In genomic region chr16:67029249-67030096, GRCh38 we compare ENCODE assay signal across 8 cellular contexts. TPM values are rescaled to one million over a fixed set of nuclear protein-coding genes. Genes with fewer than 3 reads are reported as not detected.
DNase-seq lines count a peak whose midpoint lies in the region; ATAC-seq, FAIRE-seq and TF ChIP-seq lines count a peak whose summit lies in the region.

No MANE protein-coding gene starts in this region.

- no peaks in the 10 kb centered on the region for H3K9me3 ChIP-seq in CD8-positive, alpha-beta memory T cell (ENCODE audit: low read length)

- H3K4me3 ChIP-seq in CD8-positive, alpha-beta memory T cell (ENCODE audit: low read length): peak overlapping the region; percentile 89
- peak overlapping the region; percentile 82 for H3K4me3 ChIP-seq in WI38 (ENCODE audit: low read depth, low read length)
- peak overlapping the region; percentile 80 for H3K4me3 ChIP-seq in bronchial epithelial cell (ENCODE audit: low read depth, low read length)

- TF ChIP-seq CTCF in WI38 (IDR thresholded peaks at IDR 0.05; ENCODE audit: low read depth, low read length) (no peak), bronchial epithelial cell (IDR thresholded peaks at IDR 0.05; ENCODE audit: insufficient read depth, low read length, severe bottlenecking) (no peak)

- CTCF ChIA-PET in CD8-positive, alpha-beta memory T cell (lab: Charles Lee): interaction anchor here (0.8 to 6.3 kb wide), 10 partner anchors 11 to 134 kb away, joined by 3 to 37 read pairs (median 4); partner anchors contain the start of genes FBXL8 and TRADD

- POLR2A ChIA-PET in CD8-positive, alpha-beta memory T cell (lab: Charles Lee): interaction anchor here (0.6 to 2.8 kb wide), 8 partner anchors 9 to 133 kb away, joined by 3 to 10 read pairs (median 4); no protein-coding TSS in a partner anchor

- peak overlapping the region; percentile 88 to 98 (median 90) for H3K4me3 Mint-ChIP-seq in CD8-positive, alpha-beta memory T cell

- peak; percentile 52 to 73 (median 67) for DNase-seq in CD8-positive, alpha-beta memory T cell
- DNase-seq in HT1080 (ENCODE audit: low read depth): peak; percentile 48
- peak; percentile 27 for DNase-seq in bronchial epithelial cell (ENCODE audit: low read depth)
- DNase-seq in islet precursor cell: peak; percentile 63
- peak; percentile 59 for DNase-seq in stimulated activated CD4-positive, alpha-beta T cell treated with anti-CD3 and anti-CD28 coated beads, Interleukin-12 subunit alpha, Interleukin-12 subunit beta, amount 100 ng/mL, for 4 hours
- no peak for DNase-seq in NCI-H1048 (lab: John Stamatoyannopoulos, UW)

- H3K36me3 Mint-ChIP-seq in CD8-positive, alpha-beta memory T cell: peaks cover 0 to 26% (median 1%) of the 10 kb centered on the region in 3 donors

- peak overlapping the region; percentile 87 to 97 (median 91) for H3K27ac Mint-ChIP-seq in CD8-positive, alpha-beta memory T cell

- ATAC-seq in GM19467 (IDR thresholded peaks at IDR 0.05; ENCODE audit: unreplicated experiment): peak; percentile 45

- H3K36me3 ChIP-seq in CD8-positive, alpha-beta memory T cell (ENCODE audit: insufficient read depth, low read length): no peaks in the 10 kb centered on the region
- H3K36me3 ChIP-seq in bronchial epithelial cell (ENCODE audit: control insufficient read depth, insufficient read depth, low read length): peaks cover under 1% of the 10 kb centered on the region

- H3K9me3 Mint-ChIP-seq in CD8-positive, alpha-beta memory T cell: no peaks in the 10 kb centered on the region

- peak overlapping the region; percentile 83 for H3K27ac ChIP-seq in CD8-positive, alpha-beta memory T cell (ENCODE audit: low read depth, low read length)

- H3K27me3 ChIP-seq in CD8-positive, alpha-beta memory T cell (ENCODE audit: insufficient read depth, low read length, poor library complexity, severe bottlenecking): no peaks in the 10 kb centered on the region
- H3K27me3 ChIP-seq in bronchial epithelial cell (ENCODE audit: control insufficient read depth, insufficient read depth, low read length): no peaks in the 10 kb centered on the region

- FAIRE-seq in bronchial epithelial cell (lab: Jason Lieb, UNC): no peak

- H3K4me1 ChIP-seq in CD8-positive, alpha-beta memory T cell (ENCODE audit: insufficient read depth, low read length): peaks cover 44% of the 10 kb centered on the region

- H3K27me3 Mint-ChIP-seq in CD8-positive, alpha-beta memory T cell: no peaks in the 10 kb centered on the region

- peaks cover 42 to 54% (median 49%) of the 10 kb centered on the region in 3 donors for H3K4me1 Mint-ChIP-seq in CD8-positive, alpha-beta memory T cell

RNA-seq across cellular contexts. Expression of gene CBFB, which starts 0.5 kb away (rescaled TPM):
- 100 to 1,000 TPM; 132 to 141 TPM for total RNA-seq in CD8-positive, alpha-beta memory T cell
- 100 TPM for polyA plus RNA-seq in CD8-positive, alpha-beta memory T cell
- total RNA-seq in HT1080 (2014; rRNA removed; shearing (Covaris generic)): 62.7 and 93.7 TPM in 2 replicates
- 85.5 and 98.7 TPM in 2 replicates for polyA plus RNA-seq in HT1080 (2015; cell fraction: cytosol; rRNA removed)
- 37.6 and 48.0 TPM in 2 replicates for polyA plus RNA-seq in HT1080 (2015; cell fraction: nucleus; rRNA removed)
- 101 and 121 TPM in 2 replicates for total RNA-seq in bronchial epithelial cell

RNA-seq across cellular contexts. Expression of gene CES4A, which starts 41.1 kb away (rescaled TPM):
- total RNA-seq in CD8-positive, alpha-beta memory T cell: 1 to 10 TPM; 4.2 to 5.1 TPM
- polyA plus RNA-seq in CD8-positive, alpha-beta memory T cell: 1.7 TPM
- not detected in 2 replicates for total RNA-seq in HT1080 (2014; rRNA removed; shearing (Covaris generic))
- 0.07 TPM in 1 of 2 replicates, not detected in the other for polyA plus RNA-seq in HT1080 (2015; cell fraction: cytosol; rRNA removed)
- 0.83 and 0.85 TPM in 2 replicates for polyA plus RNA-seq in HT1080 (2015; cell fraction: nucleus; rRNA removed)
- total RNA-seq in bronchial epithelial cell: 1.1 and 1.5 TPM in 2 replicates
